In the genomic region with DNA sequence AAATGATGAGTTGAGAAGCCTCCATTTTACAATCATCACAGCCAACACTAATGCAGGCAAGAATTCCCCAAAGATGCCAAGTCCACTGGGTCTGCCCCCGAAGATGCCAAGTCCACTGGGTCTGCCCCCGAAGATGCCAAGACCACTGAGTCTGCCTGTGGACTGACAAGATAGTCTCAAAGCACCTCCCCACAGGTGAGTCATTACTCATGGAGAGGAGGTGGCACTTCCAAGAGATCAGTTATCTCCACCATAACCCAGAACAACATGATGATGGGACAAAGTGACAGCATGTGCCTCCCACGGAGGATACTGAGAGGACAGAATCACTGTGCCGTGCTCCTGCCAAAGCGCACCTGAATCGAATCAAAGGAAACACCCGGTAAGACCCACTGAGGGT, we compare ENCODE assay signal across 11 cellular contexts. TPM values are rescaled to one million over a fixed set of nuclear protein-coding genes. Genes with fewer than 3 reads are reported as not detected.
DNase-seq lines count a peak whose midpoint lies in the region; ATAC-seq lines count a peak whose summit lies in the region.
"Had no signal": no experiment of that assay in that cellular context is flagged by ENCODE, and none has a peak within 500 bp of the region (broad histone marks: within the 10 kb centered on the region; RNA-seq: fewer than 3 reads in every experiment).

No MANE protein-coding gene starts in this region.

- H3K9me3 Mint-ChIP-seq in stimulated activated naive CD8-positive, alpha-beta T cell treated with anti-CD3 and anti-CD28 coated beads, Interleukin-15, Interleukin-2, amounts not matched to agents 100 ng/mL and 50 ng/mL, for 24 hours = no peaks in the 10 kb centered on the region
- no peaks in the 10 kb centered on the region for H3K9me3 Mint-ChIP-seq in central memory CD8-positive, alpha-beta T cell
- H3K9me3 Mint-ChIP-seq in natural killer cell treated with Interleukin-12 subunit alpha and Interleukin-12 subunit beta and Interleukin-15 and Interleukin-18, amount 100 ng/mL, for 72 hours = no peaks in the 10 kb centered on the region
- H3K9me3 Mint-ChIP-seq in stimulated activated naive B cell treated with anti-CD40 and anti-IgM and Interleukin-4, amounts not matched to agents 10 μg/mL and 1 μg/mL and 100 μg/mL, for 72 hours = no peaks in the 10 kb centered on the region
- H3K9me3 Mint-ChIP-seq: memory B cell had no signal

- peaks cover 15% of the 10 kb centered on the region for H3K36me3 Mint-ChIP-seq in stimulated activated naive CD8-positive, alpha-beta T cell treated with anti-CD3 and anti-CD28 coated beads, Interleukin-15, Interleukin-2, amounts not matched to agents 100 ng/mL and 50 ng/mL, for 24 hours (ENCODE audit: low read depth)
- peaks cover 19% of the 10 kb centered on the region for H3K36me3 Mint-ChIP-seq in central memory CD8-positive, alpha-beta T cell (ENCODE audit: insufficient read depth)
- H3K36me3 Mint-ChIP-seq in natural killer cell treated with Interleukin-12 subunit alpha and Interleukin-12 subunit beta and Interleukin-15 and Interleukin-18, amount 100 ng/mL, for 72 hours = no peaks in the 10 kb centered on the region
- peaks cover 23 to 35% of the 10 kb centered on the region in 2 donors for H3K36me3 Mint-ChIP-seq in stimulated activated naive B cell treated with anti-CD40 and anti-IgM and Interleukin-4, amounts not matched to agents 10 μg/mL and 1 μg/mL and 100 μg/mL, for 72 hours

- H3K4me1 Mint-ChIP-seq in stimulated activated naive CD8-positive, alpha-beta T cell treated with anti-CD3 and anti-CD28 coated beads, Interleukin-15, Interleukin-2, amounts not matched to agents 100 ng/mL and 50 ng/mL, for 24 hours (ENCODE audit: low read depth) = peaks cover 79% of the 10 kb centered on the region
- H3K4me1 Mint-ChIP-seq in central memory CD8-positive, alpha-beta T cell = peaks cover 75% of the 10 kb centered on the region
- peaks cover 67 to 68% of the 10 kb centered on the region in 2 donors for H3K4me1 Mint-ChIP-seq in natural killer cell treated with Interleukin-12 subunit alpha and Interleukin-12 subunit beta and Interleukin-15 and Interleukin-18, amount 100 ng/mL, for 72 hours (ENCODE audit: low read depth in 2 of 2)
- H3K4me1 Mint-ChIP-seq in stimulated activated naive B cell treated with anti-CD40 and anti-IgM and Interleukin-4, amounts not matched to agents 10 μg/mL and 1 μg/mL and 100 μg/mL, for 72 hours = peaks cover 59 to 82% of the 10 kb centered on the region in 2 donors

- peak overlapping the region; percentile 77 for H3K4me3 Mint-ChIP-seq in stimulated activated naive CD8-positive, alpha-beta T cell treated with anti-CD3 and anti-CD28 coated beads, Interleukin-15, Interleukin-2, amounts not matched to agents 100 ng/mL and 50 ng/mL, for 24 hours
- peak overlapping the region; percentile 62 for H3K4me3 Mint-ChIP-seq in central memory CD8-positive, alpha-beta T cell
- peak overlapping the region; percentile 84 for H3K4me3 Mint-ChIP-seq in natural killer cell treated with Interleukin-12 subunit alpha and Interleukin-12 subunit beta and Interleukin-15 and Interleukin-18, amount 100 ng/mL, for 72 hours
- peak overlapping the region in 1 of 2 donors; percentile 32 for H3K4me3 Mint-ChIP-seq in stimulated activated naive B cell treated with anti-CD40 and anti-IgM and Interleukin-4, amounts not matched to agents 10 μg/mL and 1 μg/mL and 100 μg/mL, for 72 hours
- H3K4me3 Mint-ChIP-seq: memory B cell had no signal

- H3K27ac Mint-ChIP-seq in stimulated activated naive CD8-positive, alpha-beta T cell treated with anti-CD3 and anti-CD28 coated beads, Interleukin-15, Interleukin-2, amounts not matched to agents 100 ng/mL and 50 ng/mL, for 24 hours = peak overlapping the region; percentile 93
- H3K27ac Mint-ChIP-seq in central memory CD8-positive, alpha-beta T cell (ENCODE audit: low read depth) = peak overlapping the region; percentile 81
- peak overlapping the region; percentile 88 to 95 for H3K27ac Mint-ChIP-seq in natural killer cell treated with Interleukin-12 subunit alpha and Interleukin-12 subunit beta and Interleukin-15 and Interleukin-18, amount 100 ng/mL, for 72 hours
- no peak overlapping the region for H3K27ac Mint-ChIP-seq in stimulated activated naive B cell treated with anti-CD40 and anti-IgM and Interleukin-4, amounts not matched to agents 10 μg/mL and 1 μg/mL and 100 μg/mL, for 72 hours
- H3K27ac Mint-ChIP-seq: memory B cell had no signal

- ATAC-seq in stimulated activated naive CD8-positive, alpha-beta T cell treated with anti-CD3 and anti-CD28 coated beads, Interleukin-15, Interleukin-2, amounts not matched to agents 100 U/mL and 50 U/mL, for 24 hours = no peak
- no peak for ATAC-seq in central memory CD8-positive, alpha-beta T cell (replicated peaks; ENCODE audit: extremely low read depth, poor library complexity, severe bottlenecking)
- ATAC-seq in natural killer cell treated with Interleukin-12 subunit alpha and Interleukin-12 subunit beta and Interleukin-15 and Interleukin-18, amount 100 ng/mL, for 72 hours = no peak
- ATAC-seq in stimulated activated naive B cell treated with anti-CD40 and anti-IgM and Interleukin-4, amounts not matched to agents 10 μg/mL and 1 μg/mL and 100 μg/mL, for 72 hours (replicated peaks) = no peak

- H3K27me3 Mint-ChIP-seq in stimulated activated naive CD8-positive, alpha-beta T cell treated with anti-CD3 and anti-CD28 coated beads, Interleukin-15, Interleukin-2, amounts not matched to agents 100 ng/mL and 50 ng/mL, for 24 hours = no peaks in the 10 kb centered on the region
- H3K27me3 Mint-ChIP-seq in central memory CD8-positive, alpha-beta T cell = no peaks in the 10 kb centered on the region
- no peaks in the 10 kb centered on the region for H3K27me3 Mint-ChIP-seq in natural killer cell treated with Interleukin-12 subunit alpha and Interleukin-12 subunit beta and Interleukin-15 and Interleukin-18, amount 100 ng/mL, for 72 hours
- no peaks in the 10 kb centered on the region for H3K27me3 Mint-ChIP-seq in stimulated activated naive B cell treated with anti-CD40 and anti-IgM and Interleukin-4, amounts not matched to agents 10 μg/mL and 1 μg/mL and 100 μg/mL, for 72 hours
- H3K27me3 Mint-ChIP-seq: memory B cell had no signal

- DNase-seq in stimulated activated naive CD8-positive, alpha-beta T cell treated with anti-CD3 and anti-CD28 coated beads, Interleukin-15, Interleukin-2, amounts not matched to agents 100 U/mL and 50 U/mL, for 24 hours = no peak
- DNase-seq in central memory CD8-positive, alpha-beta T cell (ENCODE audit: low spot score in 2 of 2) = no peak
- no peak for DNase-seq in natural killer cell treated with Interleukin-12 subunit alpha and Interleukin-12 subunit beta and Interleukin-15 and Interleukin-18, amount 100 ng/mL, for 72 hours (ENCODE audit: low spot score)
- DNase-seq in ureter (ENCODE audit: low spot score) (no peak), anterior cingulate cortex (lab: John Stamatoyannopoulos, UW) (no peak), cerebellar nuclear complex (lab: John Stamatoyannopoulos, UW) (no peak)
- DNase-seq in stimulated activated naive B cell treated with anti-CD40 and anti-IgM and Interleukin-4, amounts not matched to agents 10 μg/mL and 1 μg/mL and 100 μg/mL, for 72 hours = no peak
- DNase-seq: NCI-H2029 treated with DMSO at 0.1 percent for 48 hours; stimulated activated CD4-positive, alpha-beta T cell treated with anti-CD3 and anti-CD28 coated beads, Interleukin-4, amount 100 ng/mL, for 1 hour had no signal

RNA-seq across cellular contexts. Expression of a gene that starts 4.8 kb away (rescaled TPM):
- 10 to 100 TPM; 69.4 to 81.7 TPM for total RNA-seq in natural killer cell treated with Interleukin-12 subunit alpha and Interleukin-12 subunit beta and Interleukin-15 and Interleukin-18, amount 100 ng/mL, for 72 hours
- total RNA-seq in ureter = 181 TPM

RNA-seq across cellular contexts. Expression of a gene that starts 50.8 kb away (rescaled TPM):
- total RNA-seq in natural killer cell treated with Interleukin-12 subunit alpha and Interleukin-12 subunit beta and Interleukin-15 and Interleukin-18, amount 100 ng/mL, for 72 hours = 10 to 100 TPM; 50.1 to 53.9 TPM
- 73.4 TPM for total RNA-seq in ureter

RNA-seq across cellular contexts. Expression of a gene that starts 52.0 kb away (rescaled TPM):
- 1,000 to 10,000 TPM in 1 of 2 donors, 100 to 1,000 TPM in 1; 448 to 1,246 TPM for total RNA-seq in natural killer cell treated with Interleukin-12 subunit alpha and Interleukin-12 subunit beta and Interleukin-15 and Interleukin-18, amount 100 ng/mL, for 72 hours
- total RNA-seq in ureter = 35.7 TPM

Comparison
In these comparisons a context has a peak if more than half of its experiments do, and no peak if none do; other contexts are left out.
1. RNA of a gene that starts 52.0 kb away (total RNA-seq): 448 to 1,246 TPM in natural killer cell treated with Interleukin-12 subunit alpha and Interleukin-12 subunit beta and Interleukin-15 and Interleukin-18, amount 100 ng/mL, for 72 hours; 35.7 TPM in ureter (single experiment); every median in the first group is over 10 times any median in the second.